1 cellular context compared by ENCODE assay signal in genomic region chr1:205954819-205955404, GRCh38.
TF ChIP-seq lines count a peak whose summit lies in the region.

No MANE protein-coding gene starts in this region.

TF ChIP-seq in GM23338, 12 proteins besides CTCF, POLR2A, EP300 and RAD21 (continued from another document):
- no peak for TF ChIP-seq REST (IDR thresholded peaks at IDR 0.05; ENCODE audit: unreplicated experiment)
- TF ChIP-seq CREB1 (CRISPR knock-in tag; IDR thresholded peaks at IDR 0.05; ENCODE audit: low read depth), result no peak
- no peak for TF ChIP-seq ETS1 (IDR thresholded peaks at IDR 0.05)
- no peak for TF ChIP-seq STAT1 (IDR thresholded peaks at IDR 0.05; ENCODE audit: unreplicated experiment)
- TF ChIP-seq EZH2 (IDR thresholded peaks at IDR 0.05; ENCODE audit: low read depth, unreplicated experiment), result no peak
- TF ChIP-seq POLR2AphosphoS5 (IDR thresholded peaks at IDR 0.05; ENCODE audit: low read depth), result no peak
- no peak for TF ChIP-seq EZH2phosphoT487 (IDR thresholded peaks at IDR 0.05; ENCODE audit: unreplicated experiment)
- TF ChIP-seq JUNB (IDR thresholded peaks at IDR 0.05; ENCODE audit: unreplicated experiment), result no peak
